In the genomic region with DNA sequence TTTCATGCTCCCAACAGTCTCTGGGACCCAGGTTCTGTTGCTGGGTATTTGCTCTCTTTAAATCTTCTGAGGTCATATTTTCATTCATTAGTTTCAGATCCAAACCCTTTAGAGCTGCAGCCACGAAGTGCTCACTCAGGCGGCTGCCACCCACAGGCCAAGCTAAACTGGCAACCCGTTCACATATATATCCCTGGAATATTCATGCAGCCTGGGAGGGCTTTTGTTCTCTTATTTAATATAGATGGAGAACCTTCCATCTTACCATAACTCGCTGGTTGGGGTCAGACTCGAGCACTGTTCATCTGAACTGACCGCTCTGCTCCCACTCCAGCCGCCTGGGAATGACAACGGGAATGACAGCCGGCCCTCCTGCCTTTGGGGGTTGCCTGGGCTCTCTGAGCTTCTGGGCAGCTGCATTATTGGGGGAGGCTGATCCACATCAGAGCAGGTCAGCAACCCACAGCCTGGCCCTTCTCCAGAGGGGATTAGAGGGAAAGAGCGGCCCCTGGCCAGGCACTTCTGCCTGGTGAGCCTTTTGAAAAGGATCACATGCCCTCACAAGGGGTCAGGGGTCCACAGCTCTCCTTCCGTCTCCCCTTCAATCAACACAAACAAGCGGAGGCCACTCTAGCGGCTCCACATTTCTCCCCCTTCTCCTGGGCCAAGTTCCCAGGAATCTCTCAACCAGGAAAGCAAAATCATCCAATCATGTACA, we compare ENCODE assay signal across 8 cellular contexts. TPM values are rescaled to one million over a fixed set of nuclear protein-coding genes. Genes with fewer than 3 reads are reported as not detected.
DNase-seq lines count a peak whose midpoint lies in the region; ATAC-seq lines count a peak whose summit lies in the region.
"Had no signal": no experiment of that assay in that cellular context is flagged by ENCODE, and none has a peak within 500 bp of the region (broad histone marks: within the 10 kb centered on the region; RNA-seq: fewer than 3 reads in every experiment).

No MANE protein-coding gene starts in this region.

- H3K27me3 Mint-ChIP-seq in activated T-helper 17 cell treated with anti-CD3 and anti-CD28 coated beads, Interleukin-2, amount 50 U/mL, for 72 hours: no peaks in the 10 kb centered on the region

- peak overlapping the region; percentile 90 for H3K27ac Mint-ChIP-seq in activated T-helper 17 cell treated with anti-CD3 and anti-CD28 coated beads, Interleukin-2, amount 50 U/mL, for 72 hours

- H3K4me3 Mint-ChIP-seq in activated T-helper 17 cell treated with anti-CD3 and anti-CD28 coated beads, Interleukin-2, amount 50 U/mL, for 72 hours: peak overlapping the region; percentile 65

- peak; percentile 63 for DNase-seq in left kidney (ENCODE audit: low read depth, low spot score)
- peak in 23 of 49 donors; percentile 15 to 69 (median 44) for DNase-seq in substantia nigra (lab: John Stamatoyannopoulos, UW)
- no peak for DNase-seq in NCI-H345 treated with DMSO at 0.1 percent for 48 hours (lab: John Stamatoyannopoulos, UW; ENCODE audit: unreplicated experiment)
- DNase-seq in NCI-H510A (lab: John Stamatoyannopoulos, UW): no peak
- no peak for DNase-seq in HUDEP-2 (lab: John Stamatoyannopoulos, UW; ENCODE audit: unreplicated experiment in 76 of 76)

- peaks cover 30% of the 10 kb centered on the region for H3K4me1 Mint-ChIP-seq in activated T-helper 17 cell treated with anti-CD3 and anti-CD28 coated beads, Interleukin-2, amount 50 U/mL, for 72 hours

- ATAC-seq in GM21619 (IDR thresholded peaks at IDR 0.05; ENCODE audit: unreplicated experiment): peak; percentile 30
- ATAC-seq in activated T-helper 17 cell treated with anti-CD3 and anti-CD28 coated beads, Interleukin-2, amount 50 U/mL, for 72 hours (replicated peaks): no peak

- no peaks in the 10 kb centered on the region for H3K9me3 Mint-ChIP-seq in activated T-helper 17 cell treated with anti-CD3 and anti-CD28 coated beads, Interleukin-2, amount 50 U/mL, for 72 hours

- H3K36me3 Mint-ChIP-seq in activated T-helper 17 cell treated with anti-CD3 and anti-CD28 coated beads, Interleukin-2, amount 50 U/mL, for 72 hours (ENCODE audit: low read depth): peaks cover 18% of the 10 kb centered on the region

- H3K27ac ChIP-seq in substantia nigra (ENCODE audit: low read depth, low read length, poor library complexity, severe bottlenecking): peak overlapping the region; percentile 82
- H3K27ac ChIP-seq: epithelial cell of prostate had no signal

RNA-seq across cellular contexts. Expression of gene TMEM184B, which starts 11.9 kb away (rescaled TPM):
- 10 to 100 TPM; 31.5 to 36.5 TPM for total RNA-seq in activated T-helper 17 cell treated with anti-CD3 and anti-CD28 coated beads, Interleukin-2, amount 50 U/mL, for 72 hours

RNA-seq across cellular contexts. Expression of gene CSNK1E, which starts 56.3 kb away (rescaled TPM):
- total RNA-seq in activated T-helper 17 cell treated with anti-CD3 and anti-CD28 coated beads, Interleukin-2, amount 50 U/mL, for 72 hours: 100 to 1,000 TPM; 123 to 132 TPM

RNA-seq across cellular contexts. Expression of gene MAFF, which starts 59.1 kb away (rescaled TPM):
- 10 to 100 TPM; 15.7 to 58.8 TPM for total RNA-seq in activated T-helper 17 cell treated with anti-CD3 and anti-CD28 coated beads, Interleukin-2, amount 50 U/mL, for 72 hours
